1 cellular context compared by ENCODE assay signal in the genomic region with DNA sequence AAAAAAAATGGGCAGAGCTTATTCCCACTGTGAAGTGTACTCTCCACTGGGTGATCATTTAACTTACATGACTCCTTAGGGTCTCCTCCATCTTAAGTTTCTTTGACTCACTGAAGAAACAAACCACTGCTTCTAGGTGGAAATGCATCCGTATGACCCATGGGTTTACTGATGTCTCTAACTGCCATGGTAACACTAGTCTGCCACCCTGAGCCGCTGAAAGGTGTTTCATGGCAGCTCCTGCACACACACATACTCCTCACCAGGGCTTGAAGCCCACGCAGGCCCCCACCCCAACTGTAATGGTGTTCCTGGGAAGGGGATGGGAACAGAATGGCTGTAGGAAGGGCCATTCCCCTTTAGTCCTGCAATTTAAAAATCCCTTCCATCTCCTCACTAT.
TF ChIP-seq lines count a peak whose summit lies in the region.

No MANE protein-coding gene starts in this region.

TF ChIP-seq in IMR-90, 13 proteins besides CTCF, POLR2A, EP300 and RAD21:
- no peak for TF ChIP-seq MAFK (IDR thresholded peaks at IDR 0.05; ENCODE audit: low read depth, low read length)
